ENCODE assay signal across 16 cellular contexts in the genomic region with DNA sequence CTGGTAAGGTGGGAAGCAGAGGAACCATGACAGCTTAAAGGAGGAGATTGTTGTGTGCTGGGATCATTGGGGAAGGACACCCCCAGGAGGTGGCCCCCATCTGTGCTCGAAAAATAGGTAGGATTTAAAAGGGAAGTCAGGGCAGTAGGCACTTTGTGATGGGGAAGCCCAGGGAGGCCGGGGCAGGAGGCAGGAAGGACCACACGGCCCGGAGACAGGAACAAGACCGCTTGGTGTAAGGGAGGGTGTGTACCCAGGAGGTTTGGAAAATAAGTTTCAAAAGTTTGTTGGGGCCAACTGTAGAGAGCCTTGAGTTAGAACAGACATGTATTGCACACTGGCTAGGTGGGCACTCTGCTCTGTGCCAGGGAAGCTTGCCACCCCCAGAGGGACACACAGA. TPM values are rescaled to one million over a fixed set of nuclear protein-coding genes. Genes with fewer than 3 reads are reported as not detected.
DNase-seq lines count a peak whose midpoint lies in the region; ATAC-seq and TF ChIP-seq lines count a peak whose summit lies in the region.
"Had no signal": no experiment of that assay in that cellular context is flagged by ENCODE, and none has a peak within 500 bp of the region (broad histone marks: within the 10 kb centered on the region; RNA-seq: fewer than 3 reads in every experiment).

No MANE protein-coding gene starts in this region.

- no CpG with 5 or more reads among the region's 5 CpGs for WGBS in neuronal stem cell (ENCODE audit: extremely low coverage in 2 of 2, insufficient read length in 2 of 2, insufficient replicate concordance in 1 of 2), 2 donors

- DNase-seq in T-helper 17 cell (no peak), endothelial cell (ENCODE audit: low spot score) (no peak), neuronal stem cell (ENCODE audit: low spot score) (no peak), NCI-H1105 treated with DMSO at 0.1 percent for 48 hours (lab: John Stamatoyannopoulos, UW) (no peak)
- no peak for DNase-seq in effector memory CD8-positive, alpha-beta T cell
- DNase-seq: C1 segment of cervical spinal cord; Caco-2; CD4-positive, CD25-positive, alpha-beta regulatory T cell; CD8-positive, alpha-beta T cell; DMS153; DND-41; GM23248; H7; HCEC 1CT had no signal

- H3K36me3 ChIP-seq in neuronal stem cell (replicated peaks in 1 of 2; ENCODE audit: control insufficient read depth in 2 of 2, insufficient read depth in 2 of 2, low read length in 2 of 2): no peaks in the 10 kb centered on the region

- H2AK5ac ChIP-seq in neuronal stem cell (ENCODE audit: low read depth, low read length): no peak overlapping the region

- H3K4me1 ChIP-seq in neuronal stem cell (ENCODE audit: control insufficient read depth in 2 of 2, insufficient read depth in 1 of 2, low read depth in 1 of 2, low read length in 2 of 2): peaks cover 6 to 38% of the 10 kb centered on the region in 2 donors
- H3K4me1 ChIP-seq: Caco-2 had no signal

- no peak overlapping the region for H3K4me2 ChIP-seq in neuronal stem cell (ENCODE audit: insufficient read depth, low read length, poor library complexity, severe bottlenecking)

- H3K27ac ChIP-seq in neuronal stem cell (replicated peaks; ENCODE audit: low read length): no peak overlapping the region
- H3K27ac ChIP-seq: GM23248 had no signal

- H2BK15ac ChIP-seq in neuronal stem cell (ENCODE audit: low read length): peak overlapping the region; percentile 16

- H3K9me3 Mint-ChIP-seq in endothelial cell (ENCODE audit: unreplicated experiment): no peaks in the 10 kb centered on the region
- H3K9me3 Mint-ChIP-seq in effector memory CD8-positive, alpha-beta T cell: no peaks in the 10 kb centered on the region
- H3K9me3 Mint-ChIP-seq: CD8-positive, alpha-beta T cell had no signal

- H2BK120ac ChIP-seq in neuronal stem cell (ENCODE audit: low read depth, low read length): no peak overlapping the region

- no peaks in the 10 kb centered on the region for H3K27me3 ChIP-seq in neuronal stem cell (ENCODE audit: control insufficient read depth in 3 of 3, insufficient read depth in 3 of 3, low read depth in 1 of 3, low read length in 3 of 3)

- no peak overlapping the region for H3K9ac ChIP-seq in neuronal stem cell (ENCODE audit: low read depth, low read length, poor library complexity)
- H3K9ac ChIP-seq: GM23248 had no signal

- no peak overlapping the region for H3K4me3 ChIP-seq in neuronal stem cell (ENCODE audit: low read length in 2 of 2)
- H3K4me3 ChIP-seq: GM23248 had no signal

- no peak overlapping the region for H3K4ac ChIP-seq in neuronal stem cell (ENCODE audit: low read length)

- H4K91ac ChIP-seq in neuronal stem cell (ENCODE audit: low read depth, low read length, poor library complexity): no peak overlapping the region

- peak overlapping the region; percentile 79 for H3K27ac Mint-ChIP-seq in T-helper 17 cell
- H3K27ac Mint-ChIP-seq in endothelial cell (ENCODE audit: unreplicated experiment): no peak overlapping the region
- no peak overlapping the region for H3K27ac Mint-ChIP-seq in effector memory CD8-positive, alpha-beta T cell
- H3K27ac Mint-ChIP-seq: CD4-positive, CD25-positive, alpha-beta regulatory T cell; CD8-positive, alpha-beta T cell had no signal

- no peak for TF ChIP-seq CTCF in endothelial cell (IDR thresholded peaks at IDR 0.05; ENCODE audit: unreplicated experiment)

- H3K4me3 Mint-ChIP-seq in T-helper 17 cell (no peak overlapping the region), endothelial cell (ENCODE audit: unreplicated experiment) (peak overlapping the region; percentile 59)
- H3K4me3 Mint-ChIP-seq in effector memory CD8-positive, alpha-beta T cell: no peak overlapping the region
- H3K4me3 Mint-ChIP-seq: CD4-positive, CD25-positive, alpha-beta regulatory T cell; CD8-positive, alpha-beta T cell had no signal

- no peak overlapping the region for H2AFZ ChIP-seq in neuronal stem cell (ENCODE audit: low read length)
- H2AFZ ChIP-seq: GM23248 had no signal

- no peaks in the 10 kb centered on the region for H3K79me1 ChIP-seq in neuronal stem cell (ENCODE audit: low read depth, low read length)

- peaks cover 12% of the 10 kb centered on the region for H3K4me1 Mint-ChIP-seq in T-helper 17 cell
- peaks cover 41% of the 10 kb centered on the region for H3K4me1 Mint-ChIP-seq in endothelial cell (ENCODE audit: unreplicated experiment)
- H3K4me1 Mint-ChIP-seq in effector memory CD8-positive, alpha-beta T cell (ENCODE audit: low read depth in 2 of 2): no peaks in the 10 kb centered on the region
- H3K4me1 Mint-ChIP-seq: CD4-positive, CD25-positive, alpha-beta regulatory T cell had no signal

- no peak overlapping the region for H2BK12ac ChIP-seq in neuronal stem cell (ENCODE audit: low read length)

- H3K9me3 ChIP-seq in T-helper 17 cell (ENCODE audit: control insufficient read depth, low read length, poor library complexity, severe bottlenecking) (no peaks in the 10 kb centered on the region), neuronal stem cell (replicated peaks in 1 of 2; ENCODE audit: control insufficient read depth in 2 of 2, insufficient read depth in 1 of 2, low read depth in 1 of 2, low read length in 2 of 2) (no peaks in the 10 kb centered on the region)

- H4K8ac ChIP-seq in neuronal stem cell (ENCODE audit: low read depth, low read length): no peak overlapping the region

- ATAC-seq in T-helper 17 cell (no peak), HG03097 (IDR thresholded peaks at IDR 0.05; ENCODE audit: low FRiP score, unreplicated experiment) (no peak)
- no peak for ATAC-seq in effector memory CD8-positive, alpha-beta T cell (replicated peaks)
- ATAC-seq: CD8-positive, alpha-beta T cell had no signal

- H3K18ac ChIP-seq in neuronal stem cell (ENCODE audit: low read length): no peak overlapping the region

- no peak overlapping the region for H3K23ac ChIP-seq in neuronal stem cell (ENCODE audit: low read depth, low read length, poor library complexity)

- H2BK5ac ChIP-seq in neuronal stem cell (ENCODE audit: low read length): no peak overlapping the region

- H3K27me3 Mint-ChIP-seq in T-helper 17 cell (peaks cover 15% of the 10 kb centered on the region), endothelial cell (ENCODE audit: unreplicated experiment) (peaks cover 17% of the 10 kb centered on the region)
- H3K27me3 Mint-ChIP-seq in effector memory CD8-positive, alpha-beta T cell: peaks cover 7 to 22% of the 10 kb centered on the region in 2 donors

- H3K36me3 Mint-ChIP-seq in T-helper 17 cell (ENCODE audit: low read depth): peaks cover 3% of the 10 kb centered on the region
- H3K36me3 Mint-ChIP-seq in endothelial cell (ENCODE audit: low read depth, unreplicated experiment): peaks cover 11% of the 10 kb centered on the region
- no peaks in the 10 kb centered on the region for H3K36me3 Mint-ChIP-seq in effector memory CD8-positive, alpha-beta T cell (ENCODE audit: insufficient read depth)
- H3K36me3 Mint-ChIP-seq: CD8-positive, alpha-beta T cell had no signal

- H3K14ac ChIP-seq in neuronal stem cell (ENCODE audit: low read length): no peak overlapping the region

RNA-seq across cellular contexts. Expression of a gene that starts 20.7 kb away (rescaled TPM):
- total RNA-seq in T-helper 17 cell: 1 to 10 TPM; 3.3 to 8.4 TPM
- total RNA-seq in endothelial cell (ENCODE audit: unreplicated experiment): 64.2 TPM
- 6.2 TPM for polyA plus RNA-seq in neuronal stem cell (2013, experiment 1 of 2)
- 6.1 TPM for polyA plus RNA-seq in neuronal stem cell (2013, experiment 2 of 2)
- total RNA-seq: A172, GM23248 had no signal
- polyA plus RNA-seq: GM23248 had no signal
